27 cellular contexts compared by ENCODE assay signal in genomic region chr6:169710009-169710408, GRCh38. TPM values are rescaled to one million over a fixed set of nuclear protein-coding genes. Genes with fewer than 3 reads are reported as not detected.
A peak's percentile ranks its signal among the peaks of the same experiment; 100 is the strongest.
DNase-seq lines count a peak whose midpoint lies in the region; ATAC-seq, FAIRE-seq and TF ChIP-seq lines count a peak whose summit lies in the region.
"Had no signal": no experiment of that assay in that cellular context is flagged by ENCODE, and none has a peak within 500 bp of the region (broad histone marks: within the 10 kb centered on the region; RNA-seq: fewer than 3 reads in every experiment).

No MANE protein-coding gene starts in this region.

- no peak overlapping the region for H3K4me2 ChIP-seq in K562 (ENCODE audit: insufficient read depth, low read length)

- H3K9me3 Mint-ChIP-seq in CD4-positive, alpha-beta T cell, result no peaks in the 10 kb centered on the region

- no peak for TF ChIP-seq RAD21 in K562 (CRISPR knock-in tag; conservative IDR thresholded peaks at IDR 0.05 in 1 of 2, IDR thresholded peaks at IDR 0.05 in 1 of 2)

- no peak for DNase-seq in CD4-positive, alpha-beta T cell
- no peak for DNase-seq in K562 (ENCODE audit: extremely low read depth in 1 of 4, low spot score in 3 of 4)
- DNase-seq: activated CD4-positive, alpha-beta T cell treated with anti-CD3 and anti-CD28 coated beads, Interleukin-2, amount 50 U/mL, for 4 hours; activated gamma-delta T cell treated with Interleukin-2 at 50 U/mL for 16 hours; adrenal gland; brain microvascular endothelial cell; C1 segment of cervical spinal cord; Calu3; DND-41; GM23248; left lung; NCI-H446 treated with DMSO at 0.1 percent for 48 hours; NCI-H82; sigmoid colon; stimulated activated CD4-positive, alpha-beta T cell treated with anti-CD3 and anti-CD28 coated beads, Interleukin-4, amount 100 ng/mL, for 24 hours; stimulated activated naive CD4-positive, alpha-beta T cell treated with Interleukin-2 at 50 U/mL for 16 hours; SW 1271; T1000 had no signal

- peaks cover 16% of the 10 kb centered on the region for H3K79me2 ChIP-seq in K562 (ENCODE audit: control insufficient read depth, insufficient read depth, low read length)

- H3K36me3 ChIP-seq in K562 (ENCODE audit: control insufficient read depth, insufficient read depth, low read length), result peaks cover 87% of the 10 kb centered on the region

- H3K27ac ChIP-seq in CD4-positive, alpha-beta T cell (ENCODE audit: low read depth, low read length), result peak overlapping the region; percentile 6
- H3K27ac ChIP-seq in K562 (ENCODE audit: extremely low read depth, low read depth, low read length), result no peak overlapping the region
- H3K27ac ChIP-seq: adrenal gland, brain microvascular endothelial cell, GM23248, HL-60, left lung, prostate gland, sigmoid colon, thoracic aorta had no signal

- no peak overlapping the region for H2AFZ ChIP-seq in K562 (ENCODE audit: low read depth, low read length)
- H2AFZ ChIP-seq: GM23248 had no signal

- H3K27me3 Mint-ChIP-seq in CD4-positive, alpha-beta T cell, result no peaks in the 10 kb centered on the region

- H3K9me3 ChIP-seq in CD4-positive, alpha-beta T cell (ENCODE audit: control insufficient read depth, low read length), result no peaks in the 10 kb centered on the region
- H3K9me3 ChIP-seq in K562 (replicated peaks; ENCODE audit: control insufficient read depth, insufficient read depth, low read depth, low read length), result no peaks in the 10 kb centered on the region
- H3K9me3 ChIP-seq: adrenal gland, left lung, prostate gland, sigmoid colon, thoracic aorta had no signal

- peaks cover 27% of the 10 kb centered on the region for H3K4me1 Mint-ChIP-seq in CD4-positive, alpha-beta T cell (ENCODE audit: low read depth)

- WGBS in K562 (ENCODE audit: insufficient coverage, low coverage, missing lambda C conversion rate), result 44% methylated on average over 3 of the region's 3 CpGs

- POLR2A ChIA-PET in CD4-positive, alpha-beta T cell (lab: Charles Lee), result interaction anchor here (1.0 to 4.4 kb wide), 3 partner anchors 8 to 15 kb away, joined by 4 to 44 read pairs (median 9); partner anchors contain the start of genes C6orf120, PHF10 and WDR27
- POLR2A ChIA-PET in K562 (lab: Yijun Ruan, JAX), result interaction anchor here (1.2 to 4.5 kb wide), 2 partner anchors 8 to 11 kb away, joined by 12 to 46 read pairs; partner anchors contain the start of genes C6orf120 and WDR27

- no peak for TF ChIP-seq EP300 in K562 (IDR thresholded peaks at IDR 0.05; ENCODE audit: low read length)

- FAIRE-seq in G401.6 (lab: Jason Lieb, UNC) (peak; percentile 50), K562 (lab: Jason Lieb, UNC) (no peak)
- FAIRE-seq: endothelial cell of umbilical vein, islet of Langerhans, urothelium cell line had no signal

- H3K36me3 Mint-ChIP-seq in CD4-positive, alpha-beta T cell (ENCODE audit: low read depth), result peaks cover 79% of the 10 kb centered on the region

- H3K4me3 Mint-ChIP-seq in CD4-positive, alpha-beta T cell, result no peak overlapping the region

- ATAC-seq in CD4-positive, alpha-beta T cell (ENCODE audit: poor library complexity), result no peak
- no peak for ATAC-seq in K562
- no peak for ATAC-seq in GM21381 (IDR thresholded peaks at IDR 0.05; ENCODE audit: unreplicated experiment)
- no peak for ATAC-seq in HG03025 (IDR thresholded peaks at IDR 0.05; ENCODE audit: low FRiP score, unreplicated experiment)
- ATAC-seq: left lung had no signal

- TF ChIP-seq CTCF in CD4-positive, alpha-beta T cell (IDR thresholded peaks at IDR 0.05), result no peak
- no peak for TF ChIP-seq CTCF in K562 (IDR thresholded peaks at IDR 0.05 in 2 of 3, conservative IDR thresholded peaks at IDR 0.05 in 1 of 3; ENCODE audit: insufficient read depth in 2 of 3, low read depth in 1 of 3, low read length in 3 of 3)

- no peaks in the 10 kb centered on the region for H3K27me3 ChIP-seq in CD4-positive, alpha-beta T cell (ENCODE audit: control insufficient read depth, insufficient read depth, low read length)
- no peaks in the 10 kb centered on the region for H3K27me3 ChIP-seq in K562 (ENCODE audit: control insufficient read depth in 2 of 2, insufficient read depth in 2 of 2, low read length in 2 of 2)
- H3K27me3 ChIP-seq: adrenal gland, brain microvascular endothelial cell, left lung, sigmoid colon had no signal

- H3K27ac Mint-ChIP-seq in CD4-positive, alpha-beta T cell, result peak overlapping the region; percentile 22

- H3K4me1 ChIP-seq in K562 (replicated peaks in 1 of 2; ENCODE audit: control insufficient read depth in 2 of 2, insufficient read depth in 2 of 2, low read length in 2 of 2), result peaks cover 0 to 2% of the 10 kb centered on the region in 2 experiments; a peak in 2 of 5 replicates
- H3K4me1 ChIP-seq: prostate gland had no signal

- no peaks in the 10 kb centered on the region; the same call in 1 of the 2 replicates for H4K20me1 ChIP-seq in K562 (replicated peaks; ENCODE audit: control insufficient read depth, insufficient read depth, low read length)

- H3K4me3 ChIP-seq in K562, result no peak overlapping the region
- H3K4me3 ChIP-seq: adrenal gland, GM23248, left lung, prostate gland, sigmoid colon, thoracic aorta had no signal

- H3K9me1 ChIP-seq in K562 (ENCODE audit: control insufficient read depth, insufficient read depth, low read length), result no peaks in the 10 kb centered on the region

- intact Hi-C loops in CD4-positive, alpha-beta T cell (cut with DNase I, micrococcal nuclease), result no loop called here
- intact Hi-C loops in K562 (cut with micrococcal nuclease), result no loop called here

- no peak overlapping the region for H3K9ac ChIP-seq in K562 (ENCODE audit: insufficient read depth in 1 of 2, low read depth in 2 of 2, low read length in 2 of 2)
- H3K9ac ChIP-seq: GM23248 had no signal

- TF ChIP-seq POLR2A in K562 (conservative IDR thresholded peaks at IDR 0.05), result no peak

- in situ Hi-C loops in K562 (cut with MboI), result no loop called here

- no TSS peak for BruUV-seq in K562 (replicated peaks; lab: Mats Ljungman, UMichigan)

- CTCF ChIA-PET in CD4-positive, alpha-beta T cell (lab: Charles Lee), result interaction anchor here (3.7 kb wide), 1 partner anchor 11 kb away, joined by 29 read pairs; no protein-coding TSS in a partner anchor
- CTCF ChIA-PET in K562 (lab: Yijun Ruan, JAX; ENCODE audit: low intra/inter-chr PET ratio), result no interaction called here

RNA-seq across cellular contexts. Expression of gene C6orf120, which starts 8.1 kb away (rescaled TPM):
- 10 to 100 TPM; 19.7 to 21.3 TPM for total RNA-seq in CD4-positive, alpha-beta T cell
- 17.5 and 28.0 TPM in 2 replicates for total RNA-seq in K562 (2011; cell fraction: chromatin; rRNA removed; ENCODE audit: low replicate concordance)
- total RNA-seq in K562 (2011; cell fraction: nucleolus; rRNA removed), result 25.8 and 28.7 TPM in 2 replicates
- 29.4 and 46.3 TPM in 2 replicates for total RNA-seq in K562 (2011; cell fraction: nucleoplasm; rRNA removed)
- total RNA-seq in K562 (2014; rRNA removed) (43.5 and 47.6 TPM in 2 replicates), K562 (2014; rRNA removed; fragmentation: Illumina TruSeq; extraction: Trizol) (37.2 and 40.8 TPM in 2 replicates), K562 (2015; rRNA removed; fragmentation: Illumina TruSeq; extraction: Trizol) (37.4 and 42.8 TPM in 2 replicates), K562 (2021) (44.9 and 49.7 TPM in 2 replicates)
- polyA plus RNA-seq in K562 (2011; rRNA removed) (23.2 and 32.6 TPM in 2 replicates), K562 (2014; fragmentation: Illumina TruSeq; extraction: Trizol) (33.2 and 36.3 TPM in 2 replicates), K562 (2014; fragmentation: Nextera tagmentation; extraction: Ambion mirVana) (1 to 10 TPM; 7.7 to 9.7 TPM), K562 (2014; rRNA removed) (34.8 and 42.3 TPM in 2 replicates)
- polyA plus RNA-seq in K562 (2011; cell fraction: cytosol; rRNA removed), result 15.9 and 25.0 TPM in 2 replicates
- 14.4 and 18.9 TPM in 2 replicates for polyA plus RNA-seq in K562 (2011; cell fraction: nucleus; rRNA removed)
- 32.3 and 37.0 TPM in 2 replicates for polyA plus RNA-seq in K562 (2012)
- polyA minus RNA-seq in K562 (2011; rRNA and poly(A)+ RNA removed), result 21.8 and 21.9 TPM in 2 replicates
- polyA minus RNA-seq in K562 (2011; cell fraction: cytosol; rRNA and poly(A)+ RNA removed), result 16.1 and 16.3 TPM in 2 replicates
- polyA minus RNA-seq in K562 (2011; cell fraction: nucleus; rRNA and poly(A)+ RNA removed), result 20.7 and 29.2 TPM in 2 replicates

RNA-seq across cellular contexts. Expression of gene WDR27, which starts 8.2 kb away (rescaled TPM):
- 10 to 100 TPM; 22.0 to 23.5 TPM for total RNA-seq in CD4-positive, alpha-beta T cell
- total RNA-seq in K562 (2011; cell fraction: chromatin; rRNA removed; ENCODE audit: low replicate concordance), result 556 and 619 TPM in 2 replicates
- total RNA-seq in K562 (2011; cell fraction: nucleolus; rRNA removed), result 297 and 303 TPM in 2 replicates
- 373 and 427 TPM in 2 replicates for total RNA-seq in K562 (2011; cell fraction: nucleoplasm; rRNA removed)
- total RNA-seq in K562 (2014; rRNA removed) (33.9 and 37.4 TPM in 2 replicates), K562 (2014; rRNA removed; fragmentation: Illumina TruSeq; extraction: Trizol) (19.9 and 22.2 TPM in 2 replicates), K562 (2015; rRNA removed; fragmentation: Illumina TruSeq; extraction: Trizol) (20.4 TPM in 2 replicates), K562 (2021) (49.7 and 58.7 TPM in 2 replicates)
- polyA plus RNA-seq in K562 (2011; rRNA removed) (77.2 and 85.6 TPM in 2 replicates), K562 (2014; fragmentation: Illumina TruSeq; extraction: Trizol) (22.7 and 23.3 TPM in 2 replicates), K562 (2014; fragmentation: Nextera tagmentation; extraction: Ambion mirVana) (1 to 10 TPM; 4.3 to 5.1 TPM), K562 (2014; rRNA removed) (61.2 and 71.8 TPM in 2 replicates)
- 33.4 and 42.3 TPM in 2 replicates for polyA plus RNA-seq in K562 (2011; cell fraction: cytosol; rRNA removed)
- polyA plus RNA-seq in K562 (2011; cell fraction: nucleus; rRNA removed), result 811 and 959 TPM in 2 replicates
- polyA plus RNA-seq in K562 (2012), result 30.5 and 38.0 TPM in 2 replicates
- polyA minus RNA-seq in K562 (2011; rRNA and poly(A)+ RNA removed), result 60.4 and 66.1 TPM in 2 replicates
- polyA minus RNA-seq in K562 (2011; cell fraction: cytosol; rRNA and poly(A)+ RNA removed), result 23.3 and 36.5 TPM in 2 replicates
- polyA minus RNA-seq in K562 (2011; cell fraction: nucleus; rRNA and poly(A)+ RNA removed), result 221 and 226 TPM in 2 replicates

RNA-seq across cellular contexts. Expression of gene PHF10, which starts 14.3 kb away (rescaled TPM):
- total RNA-seq in CD4-positive, alpha-beta T cell, result 10 to 100 TPM; 93.9 to 97.8 TPM
- total RNA-seq in K562 (2011; cell fraction: chromatin; rRNA removed; ENCODE audit: low replicate concordance), result 25.9 and 85.9 TPM in 2 replicates
- 15.2 and 18.6 TPM in 2 replicates for total RNA-seq in K562 (2011; cell fraction: nucleolus; rRNA removed)
- total RNA-seq in K562 (2011; cell fraction: nucleoplasm; rRNA removed), result 37.9 and 64.3 TPM in 2 replicates
- total RNA-seq in K562 (2014; rRNA removed) (31.0 and 31.5 TPM in 2 replicates), K562 (2014; rRNA removed; fragmentation: Illumina TruSeq; extraction: Trizol) (47.2 and 51.7 TPM in 2 replicates), K562 (2015; rRNA removed; fragmentation: Illumina TruSeq; extraction: Trizol) (43.5 and 46.0 TPM in 2 replicates), K562 (2021) (55.3 and 55.5 TPM in 2 replicates)
- polyA plus RNA-seq in K562 (2011; rRNA removed) (39.2 and 45.9 TPM in 2 replicates), K562 (2014; fragmentation: Illumina TruSeq; extraction: Trizol) (73.1 and 88.9 TPM in 2 replicates), K562 (2014; fragmentation: Nextera tagmentation; extraction: Ambion mirVana) (10 to 100 TPM; 23.9 to 24.0 TPM), K562 (2014; rRNA removed) (55.4 and 55.7 TPM in 2 replicates)
- 10.6 and 21.2 TPM in 2 replicates for polyA plus RNA-seq in K562 (2011; cell fraction: cytosol; rRNA removed)
- polyA plus RNA-seq in K562 (2011; cell fraction: nucleus; rRNA removed), result 28.4 and 50.3 TPM in 2 replicates
- 57.5 and 65.6 TPM in 2 replicates for polyA plus RNA-seq in K562 (2012)
- 33.4 and 40.6 TPM in 2 replicates for polyA minus RNA-seq in K562 (2011; rRNA and poly(A)+ RNA removed)
- polyA minus RNA-seq in K562 (2011; cell fraction: cytosol; rRNA and poly(A)+ RNA removed), result 16.5 and 19.0 TPM in 2 replicates
- 12.7 and 27.4 TPM in 2 replicates for polyA minus RNA-seq in K562 (2011; cell fraction: nucleus; rRNA and poly(A)+ RNA removed)

RNA-seq across cellular contexts. Expression of gene DYNLT2, which starts 41.4 kb away (rescaled TPM):
- 1 to 10 TPM; 4.1 to 4.3 TPM for total RNA-seq in CD4-positive, alpha-beta T cell
- 3.7 and 10.2 TPM in 2 replicates for total RNA-seq in K562 (2011; cell fraction: chromatin; rRNA removed; ENCODE audit: low replicate concordance)
- 4.9 and 5.0 TPM in 2 replicates for total RNA-seq in K562 (2011; cell fraction: nucleolus; rRNA removed)
- 8.4 and 14.4 TPM in 2 replicates for total RNA-seq in K562 (2011; cell fraction: nucleoplasm; rRNA removed)
- total RNA-seq in K562 (2014; rRNA removed) (4.8 and 6.9 TPM in 2 replicates), K562 (2014; rRNA removed; fragmentation: Illumina TruSeq; extraction: Trizol) (6.3 and 7.1 TPM in 2 replicates), K562 (2015; rRNA removed; fragmentation: Illumina TruSeq; extraction: Trizol) (9.1 and 10.2 TPM in 2 replicates), K562 (2021) (3.7 and 4.6 TPM in 2 replicates)
- polyA plus RNA-seq in K562 (2011; rRNA removed) (11.8 and 12.6 TPM in 2 replicates), K562 (2014; fragmentation: Illumina TruSeq; extraction: Trizol) (6.0 and 6.2 TPM in 2 replicates), K562 (2014; fragmentation: Nextera tagmentation; extraction: Ambion mirVana) (1 to 10 TPM; 2.0 to 2.5 TPM), K562 (2014; rRNA removed) (7.2 and 12.8 TPM in 2 replicates)
- 3.5 and 5.8 TPM in 2 replicates for polyA plus RNA-seq in K562 (2011; cell fraction: cytosol; rRNA removed)
- polyA plus RNA-seq in K562 (2011; cell fraction: nucleus; rRNA removed), result 5.3 and 6.8 TPM in 2 replicates
- polyA plus RNA-seq in K562 (2012), result 4.2 and 7.7 TPM in 2 replicates
- 2.4 and 3.8 TPM in 2 replicates for polyA minus RNA-seq in K562 (2011; rRNA and poly(A)+ RNA removed)
- polyA minus RNA-seq in K562 (2011; cell fraction: cytosol; rRNA and poly(A)+ RNA removed), result 0.64 and 0.95 TPM in 2 replicates
- 4.8 and 9.9 TPM in 2 replicates for polyA minus RNA-seq in K562 (2011; cell fraction: nucleus; rRNA and poly(A)+ RNA removed)

RNA-seq across cellular contexts. Expression of gene ERMARD, which starts 41.4 kb away (rescaled TPM):
- 10 to 100 TPM; 24.2 to 26.2 TPM for total RNA-seq in CD4-positive, alpha-beta T cell
- 44.9 and 104 TPM in 2 replicates for total RNA-seq in K562 (2011; cell fraction: chromatin; rRNA removed; ENCODE audit: low replicate concordance)
- total RNA-seq in K562 (2011; cell fraction: nucleolus; rRNA removed), result 22.5 and 30.1 TPM in 2 replicates
- 54.3 and 84.0 TPM in 2 replicates for total RNA-seq in K562 (2011; cell fraction: nucleoplasm; rRNA removed)
- total RNA-seq in K562 (2014; rRNA removed), result 14.5 and 20.9 TPM in 2 replicates
- total RNA-seq in K562 (2014; rRNA removed; fragmentation: Illumina TruSeq; extraction: Trizol), result 26.1 and 27.0 TPM in 2 replicates
- 22.2 and 25.6 TPM in 2 replicates for total RNA-seq in K562 (2015; rRNA removed; fragmentation: Illumina TruSeq; extraction: Trizol)
- total RNA-seq in K562 (2021), result 24.0 and 27.7 TPM in 2 replicates
- polyA plus RNA-seq in K562 (2011; rRNA removed), result 48.1 and 55.2 TPM in 2 replicates
- polyA plus RNA-seq in K562 (2011; cell fraction: cytosol; rRNA removed), result 33.9 and 42.2 TPM in 2 replicates
- 106 and 128 TPM in 2 replicates for polyA plus RNA-seq in K562 (2011; cell fraction: nucleus; rRNA removed)
- polyA plus RNA-seq in K562 (2012), result 24.4 and 26.4 TPM in 2 replicates
- 20.4 and 21.2 TPM in 2 replicates for polyA plus RNA-seq in K562 (2014; fragmentation: Illumina TruSeq; extraction: Trizol)
- polyA plus RNA-seq in K562 (2014; fragmentation: Nextera tagmentation; extraction: Ambion mirVana), result 10 to 100 TPM; 56.5 to 68.6 TPM
- polyA plus RNA-seq in K562 (2014; rRNA removed), result 25.5 and 32.7 TPM in 2 replicates
- 48.9 and 76.1 TPM in 2 replicates for polyA minus RNA-seq in K562 (2011; rRNA and poly(A)+ RNA removed)
- 10.2 and 17.9 TPM in 2 replicates for polyA minus RNA-seq in K562 (2011; cell fraction: cytosol; rRNA and poly(A)+ RNA removed)
- polyA minus RNA-seq in K562 (2011; cell fraction: nucleus; rRNA and poly(A)+ RNA removed), result 19.3 and 39.9 TPM in 2 replicates
